9 cellular contexts compared by ENCODE assay signal in the genomic region with DNA sequence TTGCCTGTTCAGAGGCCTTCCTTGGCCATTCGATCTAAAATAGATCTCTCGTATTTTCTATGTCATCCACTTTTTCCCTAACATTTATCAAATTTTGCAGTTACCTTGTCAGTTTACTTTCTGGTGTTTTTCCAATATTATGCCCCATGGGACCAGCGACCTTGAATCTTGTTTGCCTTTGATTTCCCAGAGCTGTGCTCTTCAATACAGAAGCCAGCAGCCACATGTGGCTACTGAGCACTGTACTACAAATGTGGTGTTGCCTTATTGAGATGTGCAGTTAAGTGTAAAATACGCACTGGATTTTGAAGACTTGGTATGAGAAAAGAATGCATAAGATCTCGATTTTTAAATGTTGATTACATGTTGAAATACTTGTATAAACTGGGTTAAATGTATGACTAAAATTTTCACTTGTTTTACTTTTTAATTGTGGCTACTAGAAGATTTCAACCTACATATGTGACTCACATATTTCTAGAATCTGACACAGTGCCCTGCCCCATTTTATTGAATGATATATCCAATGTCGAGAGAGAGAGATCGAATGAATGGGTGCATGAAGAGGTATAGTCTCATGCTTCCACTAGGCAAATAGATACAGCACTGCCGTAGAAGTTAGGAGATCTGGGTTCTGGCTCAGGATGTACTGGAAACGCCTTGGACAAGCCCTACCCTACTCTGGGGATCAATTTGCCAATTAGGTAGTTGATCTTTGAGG. TPM values are rescaled to one million over a fixed set of nuclear protein-coding genes. Genes with fewer than 3 reads are reported as not detected.
DNase-seq lines count a peak whose midpoint lies in the region; ATAC-seq, FAIRE-seq and TF ChIP-seq lines count a peak whose summit lies in the region.
"Had no signal": no experiment of that assay in that cellular context is flagged by ENCODE, and none has a peak within 500 bp of the region (broad histone marks: within the 10 kb centered on the region; RNA-seq: fewer than 3 reads in every experiment).

No MANE protein-coding gene starts in this region.

- H3K27me3 Mint-ChIP-seq in activated naive CD8-positive, alpha-beta T cell treated with anti-CD3 and anti-CD28 coated beads, Interleukin-2, amount 10 ng/mL, durations not matched to agents 7 days and 5 days = peaks cover 2% of the 10 kb centered on the region

- peak overlapping the region; percentile 97 for H3K27ac Mint-ChIP-seq in activated naive CD8-positive, alpha-beta T cell treated with anti-CD3 and anti-CD28 coated beads, Interleukin-2, amount 10 ng/mL, durations not matched to agents 7 days and 5 days

- no peaks in the 10 kb centered on the region for H3K9me3 Mint-ChIP-seq in activated naive CD8-positive, alpha-beta T cell treated with anti-CD3 and anti-CD28 coated beads, Interleukin-2, amount 10 ng/mL, durations not matched to agents 7 days and 5 days

- ATAC-seq in HG02642 (IDR thresholded peaks at IDR 0.05; ENCODE audit: poor library complexity, unreplicated experiment) = peak; percentile 5
- ATAC-seq in activated naive CD8-positive, alpha-beta T cell treated with anti-CD3 and anti-CD28 coated beads, Interleukin-2, amount 10 ng/mL, durations not matched to agents 7 days and 5 days (ENCODE audit: low read depth) = peak; percentile 6
- no peak for ATAC-seq in HG02973 (IDR thresholded peaks at IDR 0.05; ENCODE audit: unreplicated experiment)
- ATAC-seq in HG02884 (IDR thresholded peaks at IDR 0.05; ENCODE audit: unreplicated experiment) = no peak

- H3K36me3 Mint-ChIP-seq in activated naive CD8-positive, alpha-beta T cell treated with anti-CD3 and anti-CD28 coated beads, Interleukin-2, amount 10 ng/mL, durations not matched to agents 7 days and 5 days = peaks cover 19% of the 10 kb centered on the region

- peaks cover 5 to 9% of the 10 kb centered on the region in 2 donors for H3K4me1 ChIP-seq in kidney (ENCODE audit: control insufficient read depth in 1 of 2, insufficient read depth in 1 of 2, low read depth in 1 of 2, low read length in 2 of 2)

- TF ChIP-seq POLR2A in GM12892 (IDR thresholded peaks at IDR 0.05; ENCODE audit: low read depth, low read length) = no peak

- H3K27ac ChIP-seq in kidney (ENCODE audit: low read depth in 2 of 2, low read length in 2 of 2) = peak overlapping the region; percentile 74 to 86
- peak overlapping the region; percentile 62 for H3K27ac ChIP-seq in temporal lobe (ENCODE audit: low read depth, low read length)

- H3K9me3 ChIP-seq in kidney (ENCODE audit: control insufficient read depth in 1 of 2, low read length in 2 of 2) = no peaks in the 10 kb centered on the region

- H3K4me1 Mint-ChIP-seq in activated naive CD8-positive, alpha-beta T cell treated with anti-CD3 and anti-CD28 coated beads, Interleukin-2, amount 10 ng/mL, durations not matched to agents 7 days and 5 days = peaks cover 16% of the 10 kb centered on the region

- peaks cover 4 to 7% of the 10 kb centered on the region in 2 donors for H3K36me3 ChIP-seq in kidney (ENCODE audit: control insufficient read depth in 1 of 2, insufficient read depth in 2 of 2, low read length in 2 of 2)

- intact Hi-C loops in kidney (cut with DNase I) = no loop called here

- POLR2A ChIA-PET in activated naive CD8-positive, alpha-beta T cell treated with anti-CD3 and anti-CD28 coated beads, Interleukin-2, amount 10 ng/mL, durations not matched to agents 7 days and 5 days (lab: Charles Lee) = interaction anchor here (0.9 to 2.8 kb wide), 3 partner anchors 8 to 166 kb away, joined by 4 to 44 read pairs (median 6); a partner anchor contains a TSS

- no peak for FAIRE-seq in kidney (lab: Jason Lieb, UNC)
- FAIRE-seq in GM12892 (lab: Jason Lieb, UNC) = no peak

- H3K4me3 ChIP-seq in AG09309 (ENCODE audit: control insufficient read depth, low read depth, low read length) (peak overlapping the region; percentile 72), kidney (ENCODE audit: low read length in 2 of 2) (peak overlapping the region; percentile 82 to 92)

- DNase-seq in AG09309 (ENCODE audit: low read depth) = no peak
- DNase-seq in activated naive CD8-positive, alpha-beta T cell treated with anti-CD3 and anti-CD28 coated beads, Interleukin-2, amount 10 ng/mL, durations not matched to agents 7 days and 5 days = no peak
- no peak for DNase-seq in kidney
- no peak for DNase-seq in GM12892 (ENCODE audit: insufficient read length)

- H3K9ac ChIP-seq in kidney (ENCODE audit: low read length in 2 of 2) = peak overlapping the region; percentile 79 to 95

- TF ChIP-seq CTCF in AG09309 (IDR thresholded peaks at IDR 0.05; ENCODE audit: control insufficient read depth, insufficient read depth, low read depth, low read length, missing control alignments) (no peak), kidney (IDR thresholded peaks at IDR 0.05; ENCODE audit: borderline replicate concordance, extremely low read depth, insufficient read depth) (no peak)

- H3K4me3 Mint-ChIP-seq in activated naive CD8-positive, alpha-beta T cell treated with anti-CD3 and anti-CD28 coated beads, Interleukin-2, amount 10 ng/mL, durations not matched to agents 7 days and 5 days = peak overlapping the region; percentile 92

RNA-seq across cellular contexts. Expression of a gene that starts 0.8 kb away (rescaled TPM):
- total RNA-seq in activated naive CD8-positive, alpha-beta T cell treated with anti-CD3 and anti-CD28 coated beads, Interleukin-2, amount 10 ng/mL, durations not matched to agents 7 days and 5 days = 10 to 100 TPM; 85.0 to 96.6 TPM
- total RNA-seq in kidney = 115 TPM
- 60.3 TPM for polyA plus RNA-seq in kidney (ENCODE audit: insufficient read depth, low read depth, low replicate concordance)
- 51.1 TPM for total RNA-seq in temporal lobe
- 102 TPM for polyA plus RNA-seq in GM12892 (2012; ENCODE audit: missing spikeins)

RNA-seq across cellular contexts. Expression of a gene that starts 8.3 kb away (rescaled TPM):
- 10 to 100 TPM; 94.5 to 95.9 TPM for total RNA-seq in activated naive CD8-positive, alpha-beta T cell treated with anti-CD3 and anti-CD28 coated beads, Interleukin-2, amount 10 ng/mL, durations not matched to agents 7 days and 5 days
- total RNA-seq in kidney (95.1 TPM), temporal lobe (50.2 TPM)
- 65.9 TPM for polyA plus RNA-seq in kidney (ENCODE audit: insufficient read depth, low read depth, low replicate concordance)
- polyA plus RNA-seq in GM12892 (2012; ENCODE audit: missing spikeins) = 53.4 TPM

RNA-seq across cellular contexts. Expression of a gene that starts 12.0 kb away (rescaled TPM):
- 1 to 10 TPM; 2.5 to 2.7 TPM for total RNA-seq in activated naive CD8-positive, alpha-beta T cell treated with anti-CD3 and anti-CD28 coated beads, Interleukin-2, amount 10 ng/mL, durations not matched to agents 7 days and 5 days
- 1.2 TPM for total RNA-seq in kidney
- 0.58 TPM for polyA plus RNA-seq in kidney (ENCODE audit: insufficient read depth, low read depth, low replicate concordance)
- 0.49 TPM for total RNA-seq in temporal lobe
- polyA plus RNA-seq in GM12892 (2012; ENCODE audit: missing spikeins) = 0.89 TPM

RNA-seq across cellular contexts. Expression of a gene that starts 18.6 kb away (rescaled TPM):
- under 1 TPM; 0.74 to 0.86 TPM for total RNA-seq in activated naive CD8-positive, alpha-beta T cell treated with anti-CD3 and anti-CD28 coated beads, Interleukin-2, amount 10 ng/mL, durations not matched to agents 7 days and 5 days
- total RNA-seq in kidney (40.6 TPM), temporal lobe (0.25 TPM)
- 15.1 TPM for polyA plus RNA-seq in kidney (ENCODE audit: insufficient read depth, low read depth, low replicate concordance)
- 0.89 TPM for polyA plus RNA-seq in GM12892 (2012; ENCODE audit: missing spikeins)

RNA-seq across cellular contexts. Expression of a gene that starts 33.7 kb away (rescaled TPM):
- total RNA-seq in activated naive CD8-positive, alpha-beta T cell treated with anti-CD3 and anti-CD28 coated beads, Interleukin-2, amount 10 ng/mL, durations not matched to agents 7 days and 5 days = under 1 TPM in 1 of 2 experiments, not detected in 1; 0.45 TPM
- 0.60 TPM for total RNA-seq in kidney
- polyA plus RNA-seq in kidney (ENCODE audit: insufficient read depth, low read depth, low replicate concordance) = 0.95 TPM
- total RNA-seq in temporal lobe = 1.5 TPM
- 1.8 TPM for polyA plus RNA-seq in GM12892 (2012; ENCODE audit: missing spikeins)
- total RNA-seq: myocyte had no signal

Comparison
In these comparisons a context has a peak if more than half of its experiments do, and no peak if none do; other contexts are left out.
1. ATAC-seq: peak in HG02642 (single experiment) and activated naive CD8-positive, alpha-beta T cell treated with anti-CD3 and anti-CD28 coated beads, Interleukin-2, amount 10 ng/mL, durations not matched to agents 7 days and 5 days (single experiment); none in HG02973 (single experiment) and HG02884 (single experiment).